ENCODE assay signal across 9 cellular contexts in the genomic region with DNA sequence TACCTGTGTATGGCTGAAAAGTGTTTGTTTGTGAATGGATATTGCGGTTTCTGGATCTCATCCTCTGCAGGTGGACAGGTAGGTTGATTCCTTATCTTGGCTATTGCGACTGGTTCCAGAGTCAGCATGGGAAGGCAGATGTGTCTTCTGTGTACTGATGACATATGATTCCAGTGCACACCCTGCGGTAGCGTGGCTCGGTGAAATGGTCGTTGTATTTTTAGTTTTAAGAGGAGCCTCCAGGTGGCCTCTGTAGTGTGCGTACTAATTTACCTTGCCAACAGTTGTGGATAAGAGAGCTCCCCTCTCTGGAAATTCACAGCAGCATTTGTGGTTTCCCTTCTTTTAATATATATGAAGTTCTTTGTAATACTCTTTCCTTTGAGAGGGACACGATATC. TPM values are rescaled to one million over a fixed set of nuclear protein-coding genes. Genes with fewer than 3 reads are reported as not detected.
DNase-seq lines count a peak whose midpoint lies in the region; ATAC-seq and TF ChIP-seq lines count a peak whose summit lies in the region.
"Not testable (repeated sequence)": the region's sequence is repeated elsewhere in the genome, so short reads cannot be mapped to it uniquely, and the experiment has no call there.
"Had no signal": no experiment of that assay in that cellular context is flagged by ENCODE, and none has a peak within 500 bp of the region (broad histone marks: within the 10 kb centered on the region; RNA-seq: fewer than 3 reads in every experiment).

No MANE protein-coding gene starts in this region.

- H3K9me3 ChIP-seq in esophagus muscularis mucosa, upper lobe of right lung: not testable (repeated sequence)

- H3K4me1 ChIP-seq in esophagus muscularis mucosa, upper lobe of right lung: not testable (repeated sequence)

- not testable (repeated sequence) for TF ChIP-seq CTCF in esophagus muscularis mucosa (IDR thresholded peaks at IDR 0.05); upper lobe of right lung (IDR thresholded peaks at IDR 0.05)

- H3K36me3 ChIP-seq in esophagus muscularis mucosa, upper lobe of right lung: not testable (repeated sequence)

- peak; percentile 0 for DNase-seq in NCI-H226
- DNase-seq in RPMI8226: peak; percentile 1
- DNase-seq in esophagus muscularis mucosa (ENCODE audit: extremely low spot score): peak; percentile 53
- DNase-seq in medulla oblongata (ENCODE audit: extremely low spot score): peak; percentile 1
- DNase-seq in upper lobe of right lung: not testable (repeated sequence)

- H3K27ac ChIP-seq in esophagus muscularis mucosa (replicated peaks in 1 of 4); upper lobe of right lung: not testable (repeated sequence)

- not testable (repeated sequence) for TF ChIP-seq POLR2A in esophagus muscularis mucosa (IDR thresholded peaks at IDR 0.05; ENCODE audit: low read depth)

- ATAC-seq in GM21360 (IDR thresholded peaks at IDR 0.05; ENCODE audit: unreplicated experiment): peak; percentile 46
- peak; percentile 46 for ATAC-seq in upper lobe of right lung

- 100% methylated on average over 5 of the region's 8 CpGs for WGBS in esophagus muscularis mucosa

- intact Hi-C loops in esophagus muscularis mucosa (cut with DNase I); upper lobe of right lung (cut with DNase I): not testable (repeated sequence)

- not testable (repeated sequence) for TF ChIP-seq EP300 in esophagus muscularis mucosa (IDR thresholded peaks at IDR 0.05)

- not testable (repeated sequence) for H3K27me3 ChIP-seq in esophagus muscularis mucosa, upper lobe of right lung

- H3K4me3 ChIP-seq in esophagus muscularis mucosa, upper lobe of right lung: not testable (repeated sequence)

RNA-seq across cellular contexts. Expression of gene POTEH, which starts 10.1 kb away (rescaled TPM):
- not detected for total RNA-seq in esophagus muscularis mucosa
- not detected for total RNA-seq in upper lobe of right lung
- total RNA-seq: CD4-positive, alpha-beta T cell; CD8-positive, alpha-beta memory T cell; HFFc6 had no signal
